14 cellular contexts compared by ENCODE assay signal in the genomic region with DNA sequence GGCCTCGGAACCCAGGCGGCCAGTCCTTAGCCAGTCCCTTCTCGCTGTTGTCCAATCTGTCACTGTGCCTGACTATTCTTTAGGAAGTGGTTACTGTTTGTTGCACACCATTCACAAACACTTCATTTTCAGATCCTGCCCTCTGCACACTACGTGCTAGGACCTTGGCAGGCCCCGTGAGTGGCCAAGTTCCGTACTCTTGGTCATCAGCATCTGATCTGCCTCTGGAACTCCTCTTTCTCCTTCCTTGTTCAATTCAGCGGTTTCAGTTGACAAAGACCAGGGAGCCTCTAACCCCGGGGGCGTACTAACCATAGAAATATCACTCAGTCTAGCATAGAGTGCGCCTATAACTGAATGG.
DNase-seq lines count a peak whose midpoint lies in the region; ATAC-seq and TF ChIP-seq lines count a peak whose summit lies in the region.
"Had no signal": no experiment of that assay in that cellular context is flagged by ENCODE, and none has a peak within 500 bp of the region (broad histone marks: within the 10 kb centered on the region; RNA-seq: fewer than 3 reads in every experiment).

No MANE protein-coding gene starts in this region.

- H3K36me3 ChIP-seq in lower lobe of right lung (no peaks in the 10 kb centered on the region), suprapubic skin (no peaks in the 10 kb centered on the region), endodermal cell (ENCODE audit: control insufficient read depth, insufficient read depth, low read length) (no peaks in the 10 kb centered on the region)

- ATAC-seq in T-helper 17 cell = no peak
- ATAC-seq in lower lobe of right lung = peak; percentile 37 to 78

- H3K36me3 Mint-ChIP-seq in activated CD4-positive, alpha-beta T cell treated with anti-CD3 and anti-CD28 coated beads, Interleukin-2, amount 10 ng/mL, durations not matched to agents 24 days and 14 days (ENCODE audit: low read depth) = no peaks in the 10 kb centered on the region
- H3K36me3 Mint-ChIP-seq in T-helper 17 cell (ENCODE audit: low read depth) = peaks cover 7% of the 10 kb centered on the region
- H3K36me3 Mint-ChIP-seq in endodermal cell (ENCODE audit: low read depth) = no peaks in the 10 kb centered on the region

- no peak for TF ChIP-seq EP300 in suprapubic skin (IDR thresholded peaks at IDR 0.05)

- WGBS in suprapubic skin = 85% methylated on average over 10 of the region's 10 CpGs
- 91 to 95% methylated on average over 6 to 10 of the region's 10 CpGs for WGBS in endodermal cell (ENCODE audit: insufficient coverage in 1 of 2, insufficient read length in 1 of 2), 2 experiments

- H3K9me3 ChIP-seq in T-helper 17 cell (ENCODE audit: control insufficient read depth, low read length, poor library complexity, severe bottlenecking) (no peaks in the 10 kb centered on the region), lower lobe of right lung (no peaks in the 10 kb centered on the region), suprapubic skin (no peaks in the 10 kb centered on the region), endodermal cell (ENCODE audit: control insufficient read depth, low read length) (no peaks in the 10 kb centered on the region)

- no peak for TF ChIP-seq POLR2A in suprapubic skin (IDR thresholded peaks at IDR 0.05)

- peak overlapping the region; percentile 96 for H3K27ac ChIP-seq in lower lobe of right lung
- H3K27ac ChIP-seq in suprapubic skin = peak overlapping the region; percentile 91
- H3K27ac ChIP-seq in endodermal cell (ENCODE audit: low read depth, low read length) = no peak overlapping the region

- H3K9ac ChIP-seq in endodermal cell (ENCODE audit: extremely low read depth, low read length, poor library complexity, severe bottlenecking) = no peak overlapping the region

- peak overlapping the region; percentile 29 for H3K4me3 Mint-ChIP-seq in activated CD4-positive, alpha-beta T cell treated with anti-CD3 and anti-CD28 coated beads, Interleukin-2, amount 10 ng/mL, durations not matched to agents 24 days and 14 days
- H3K4me3 Mint-ChIP-seq in T-helper 17 cell (peak overlapping the region; percentile 49), endodermal cell (no peak overlapping the region)

- no peak overlapping the region for H3K4me3 ChIP-seq in lower lobe of right lung
- no peak overlapping the region for H3K4me3 ChIP-seq in suprapubic skin
- no peak overlapping the region for H3K4me3 ChIP-seq in endodermal cell (ENCODE audit: low read length)

- TF ChIP-seq CTCF in lower lobe of right lung (IDR thresholded peaks at IDR 0.05) = no peak
- TF ChIP-seq CTCF in suprapubic skin (IDR thresholded peaks at IDR 0.05) = no peak
- no peak for TF ChIP-seq CTCF in endodermal cell (conservative IDR thresholded peaks at IDR 0.05)

- peaks cover 19% of the 10 kb centered on the region for H3K4me1 Mint-ChIP-seq in activated CD4-positive, alpha-beta T cell treated with anti-CD3 and anti-CD28 coated beads, Interleukin-2, amount 10 ng/mL, durations not matched to agents 24 days and 14 days
- H3K4me1 Mint-ChIP-seq in T-helper 17 cell (peaks cover 4% of the 10 kb centered on the region), endodermal cell (peaks cover 39% of the 10 kb centered on the region)

- H3K9me3 Mint-ChIP-seq in activated CD4-positive, alpha-beta T cell treated with anti-CD3 and anti-CD28 coated beads, Interleukin-2, amount 10 ng/mL, durations not matched to agents 24 days and 14 days = no peaks in the 10 kb centered on the region
- no peaks in the 10 kb centered on the region for H3K9me3 Mint-ChIP-seq in endodermal cell

- DNase-seq in activated CD4-positive, alpha-beta T cell treated with anti-CD3 and anti-CD28 coated beads, Interleukin-2, amount 10 ng/mL, durations not matched to agents 24 days and 14 days = no peak
- no peak for DNase-seq in activated CD4-positive, alpha-beta T cell treated with anti-CD3 and anti-CD28 coated beads, Interleukin-2, amount 50 U/mL, for 4 hours
- DNase-seq in T-helper 17 cell (no peak), lower lobe of right lung (peak; percentile 81), suprapubic skin (ENCODE audit: low spot score in 2 of 2) (no peak), inferior parietal cortex (ENCODE audit: extremely low spot score) (no peak), endodermal cell (no peak), posterior vena cava (ENCODE audit: low spot score) (no peak)
- DNase-seq: foreskin melanocyte; GM23248; mammary epithelial cell; NCI-H1092 treated with DMSO at 0.1 percent for 48 hours; NK-92 treated with Interleukin-12 subunit alpha and Interleukin-12 subunit beta, amount 100 ng/mL, for 24 hours; stimulated activated CD8-positive, alpha-beta memory T cell treated with anti-CD3 and anti-CD28 coated beads, Interleukin-4, amount 100 ng/mL, for 48 hours had no signal

- intact Hi-C loops in activated CD4-positive, alpha-beta T cell treated with anti-CD3 and anti-CD28 coated beads, Interleukin-2, amount 10 ng/mL, durations not matched to agents 24 days and 14 days (cut with micrococcal nuclease) = loop anchor here (2.0 kb wide), 1 partner anchor 517 kb away; no protein-coding TSS in a partner anchor
- intact Hi-C loops in lower lobe of right lung (cut with DNase I) = no loop called here
- intact Hi-C loops in posterior vena cava (cut with DNase I) = loop anchor here (10.0 kb wide), 1 partner anchor 519 kb away; no protein-coding TSS in a partner anchor

- H3K27ac Mint-ChIP-seq in activated CD4-positive, alpha-beta T cell treated with anti-CD3 and anti-CD28 coated beads, Interleukin-2, amount 10 ng/mL, durations not matched to agents 24 days and 14 days = no peak overlapping the region
- H3K27ac Mint-ChIP-seq in T-helper 17 cell = no peak overlapping the region
- no peak overlapping the region for H3K27ac Mint-ChIP-seq in endodermal cell

- H3K27me3 ChIP-seq in lower lobe of right lung (ENCODE audit: low read depth) = no peaks in the 10 kb centered on the region
- no peaks in the 10 kb centered on the region for H3K27me3 ChIP-seq in suprapubic skin
- no peaks in the 10 kb centered on the region for H3K27me3 ChIP-seq in endodermal cell (ENCODE audit: control insufficient read depth, insufficient read depth, low read length, poor library complexity, severe bottlenecking)

- peaks cover 29% of the 10 kb centered on the region for H3K27me3 Mint-ChIP-seq in activated CD4-positive, alpha-beta T cell treated with anti-CD3 and anti-CD28 coated beads, Interleukin-2, amount 10 ng/mL, durations not matched to agents 24 days and 14 days
- H3K27me3 Mint-ChIP-seq in T-helper 17 cell (peaks cover 66% of the 10 kb centered on the region), endodermal cell (ENCODE audit: insufficient read depth) (peaks cover 25% of the 10 kb centered on the region)

- peaks cover 50% of the 10 kb centered on the region for H3K4me1 ChIP-seq in lower lobe of right lung
- peaks cover 41% of the 10 kb centered on the region for H3K4me1 ChIP-seq in suprapubic skin
- H3K4me1 ChIP-seq in endodermal cell (ENCODE audit: control insufficient read depth, insufficient read depth, low read length) = peaks cover 21% of the 10 kb centered on the region
